Comparison of ENCODE assay signal across 1 cellular context in the genomic region with DNA sequence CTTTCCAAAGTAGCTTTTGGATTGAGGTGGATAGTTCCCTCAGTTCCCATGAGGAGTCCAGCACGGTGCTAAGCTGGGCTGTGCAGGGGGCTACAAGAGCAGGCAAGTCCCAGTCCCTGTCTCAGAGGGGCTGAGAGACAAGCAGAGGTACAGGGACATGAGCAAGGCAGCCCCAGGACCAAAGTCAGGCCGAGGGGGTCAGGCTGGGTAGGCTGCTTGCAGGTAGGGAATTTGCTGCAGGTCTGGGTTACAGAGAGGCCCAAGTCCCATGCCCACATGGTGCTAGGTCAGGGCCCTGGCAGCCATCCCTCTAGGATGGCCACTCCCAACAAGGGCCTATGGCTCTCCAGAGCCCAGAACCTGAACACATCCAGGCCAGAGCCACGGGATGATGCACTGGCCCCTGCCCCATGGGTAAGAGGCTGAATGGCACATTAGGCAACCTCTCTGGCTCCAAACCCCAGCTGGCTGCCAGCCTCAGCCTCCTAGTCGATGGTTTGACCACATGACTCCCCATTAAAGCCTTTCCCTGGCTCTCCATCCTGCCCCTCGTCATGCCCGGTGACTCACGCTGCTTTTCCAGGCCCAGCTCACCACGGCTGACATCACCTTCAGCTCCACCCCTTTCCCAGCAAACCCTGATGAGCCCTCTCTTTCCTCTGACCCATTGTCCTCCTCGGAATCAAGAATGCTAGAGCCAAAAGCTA.
TF ChIP-seq lines count a peak whose summit lies in the region.

No MANE protein-coding gene starts in this region.

TF ChIP-seq in GM23338, 12 proteins besides CTCF, POLR2A, EP300 and RAD21 (continued from another document):
- TF ChIP-seq, protein P1, sequence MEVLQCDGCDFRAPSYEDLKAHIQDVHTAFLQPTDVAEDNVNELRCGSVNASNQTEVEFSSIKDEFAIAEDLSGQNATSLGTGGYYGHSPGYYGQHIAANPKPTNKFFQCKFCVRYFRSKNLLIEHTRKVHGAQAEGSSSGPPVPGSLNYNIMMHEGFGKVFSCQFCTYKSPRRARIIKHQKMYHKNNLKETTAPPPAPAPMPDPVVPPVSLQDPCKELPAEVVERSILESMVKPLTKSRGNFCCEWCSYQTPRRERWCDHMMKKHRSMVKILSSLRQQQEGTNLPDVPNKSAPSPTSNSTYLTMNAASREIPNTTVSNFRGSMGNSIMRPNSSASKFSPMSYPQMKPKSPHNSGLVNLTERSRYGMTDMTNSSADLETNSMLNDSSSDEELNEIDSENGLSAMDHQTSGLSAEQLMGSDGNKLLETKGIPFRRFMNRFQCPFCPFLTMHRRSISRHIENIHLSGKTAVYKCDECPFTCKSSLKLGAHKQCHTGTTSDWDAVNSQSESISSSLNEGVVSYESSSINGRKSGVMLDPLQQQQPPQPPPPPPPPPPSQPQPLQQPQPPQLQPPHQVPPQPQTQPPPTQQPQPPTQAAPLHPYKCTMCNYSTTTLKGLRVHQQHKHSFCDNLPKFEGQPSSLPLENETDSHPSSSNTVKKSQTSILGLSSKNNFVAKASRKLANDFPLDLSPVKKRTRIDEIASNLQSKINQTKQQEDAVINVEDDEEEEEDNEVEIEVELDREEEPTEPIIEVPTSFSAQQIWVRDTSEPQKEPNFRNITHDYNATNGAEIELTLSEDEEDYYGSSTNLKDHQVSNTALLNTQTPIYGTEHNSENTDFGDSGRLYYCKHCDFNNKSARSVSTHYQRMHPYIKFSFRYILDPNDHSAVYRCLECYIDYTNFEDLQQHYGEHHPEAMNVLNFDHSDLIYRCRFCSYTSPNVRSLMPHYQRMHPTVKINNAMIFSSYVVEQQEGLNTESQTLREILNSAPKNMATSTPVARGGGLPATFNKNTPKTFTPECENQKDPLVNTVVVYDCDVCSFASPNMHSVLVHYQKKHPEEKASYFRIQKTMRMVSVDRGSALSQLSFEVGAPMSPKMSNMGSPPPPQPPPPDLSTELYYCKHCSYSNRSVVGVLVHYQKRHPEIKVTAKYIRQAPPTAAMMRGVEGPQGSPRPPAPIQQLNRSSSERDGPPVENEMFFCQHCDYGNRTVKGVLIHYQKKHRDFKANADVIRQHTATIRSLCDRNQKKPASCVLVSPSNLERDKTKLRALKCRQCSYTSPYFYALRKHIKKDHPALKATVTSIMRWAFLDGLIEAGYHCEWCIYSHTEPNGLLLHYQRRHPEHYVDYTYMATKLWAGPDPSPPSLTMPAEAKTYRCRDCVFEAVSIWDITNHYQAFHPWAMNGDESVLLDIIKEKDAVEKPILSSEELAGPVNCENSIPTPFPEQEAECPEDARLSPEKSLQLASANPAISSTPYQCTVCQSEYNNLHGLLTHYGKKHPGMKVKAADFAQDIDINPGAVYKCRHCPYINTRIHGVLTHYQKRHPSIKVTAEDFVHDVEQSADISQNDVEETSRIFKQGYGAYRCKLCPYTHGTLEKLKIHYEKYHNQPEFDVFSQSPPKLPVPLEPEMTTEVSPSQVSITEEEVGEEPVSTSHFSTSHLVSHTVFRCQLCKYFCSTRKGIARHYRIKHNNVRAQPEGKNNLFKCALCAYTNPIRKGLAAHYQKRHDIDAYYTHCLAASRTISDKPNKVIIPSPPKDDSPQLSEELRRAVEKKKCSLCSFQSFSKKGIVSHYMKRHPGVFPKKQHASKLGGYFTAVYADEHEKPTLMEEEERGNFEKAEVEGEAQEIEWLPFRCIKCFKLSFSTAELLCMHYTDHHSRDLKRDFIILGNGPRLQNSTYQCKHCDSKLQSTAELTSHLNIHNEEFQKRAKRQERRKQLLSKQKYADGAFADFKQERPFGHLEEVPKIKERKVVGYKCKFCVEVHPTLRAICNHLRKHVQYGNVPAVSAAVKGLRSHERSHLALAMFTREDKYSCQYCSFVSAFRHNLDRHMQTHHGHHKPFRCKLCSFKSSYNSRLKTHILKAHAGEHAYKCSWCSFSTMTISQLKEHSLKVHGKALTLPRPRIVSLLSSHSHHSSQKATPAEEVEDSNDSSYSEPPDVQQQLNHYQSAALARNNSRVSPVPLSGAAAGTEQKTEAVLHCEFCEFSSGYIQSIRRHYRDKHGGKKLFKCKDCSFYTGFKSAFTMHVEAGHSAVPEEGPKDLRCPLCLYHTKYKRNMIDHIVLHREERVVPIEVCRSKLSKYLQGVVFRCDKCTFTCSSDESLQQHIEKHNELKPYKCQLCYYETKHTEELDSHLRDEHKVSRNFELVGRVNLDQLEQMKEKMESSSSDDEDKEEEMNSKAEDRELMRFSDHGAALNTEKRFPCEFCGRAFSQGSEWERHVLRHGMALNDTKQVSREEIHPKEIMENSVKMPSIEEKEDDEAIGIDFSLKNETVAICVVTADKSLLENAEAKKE (CRISPR knock-in tag; IDR thresholded peaks at IDR 0.05) = no peak
- TF ChIP-seq EZH2 (IDR thresholded peaks at IDR 0.05; ENCODE audit: low read depth, unreplicated experiment) (no peak), ETS1 (IDR thresholded peaks at IDR 0.05) (no peak), ZNF331 (CRISPR knock-in tag; IDR thresholded peaks at IDR 0.05; ENCODE audit: low read depth) (no peak), NANOG (IDR thresholded peaks at IDR 0.05; ENCODE audit: borderline replicate concordance) (no peak), STAT1 (IDR thresholded peaks at IDR 0.05; ENCODE audit: unreplicated experiment) (no peak), JUNB (IDR thresholded peaks at IDR 0.05; ENCODE audit: unreplicated experiment) (no peak), EZH2phosphoT487 (IDR thresholded peaks at IDR 0.05; ENCODE audit: unreplicated experiment) (no peak)
- TF ChIP-seq, protein P2, sequence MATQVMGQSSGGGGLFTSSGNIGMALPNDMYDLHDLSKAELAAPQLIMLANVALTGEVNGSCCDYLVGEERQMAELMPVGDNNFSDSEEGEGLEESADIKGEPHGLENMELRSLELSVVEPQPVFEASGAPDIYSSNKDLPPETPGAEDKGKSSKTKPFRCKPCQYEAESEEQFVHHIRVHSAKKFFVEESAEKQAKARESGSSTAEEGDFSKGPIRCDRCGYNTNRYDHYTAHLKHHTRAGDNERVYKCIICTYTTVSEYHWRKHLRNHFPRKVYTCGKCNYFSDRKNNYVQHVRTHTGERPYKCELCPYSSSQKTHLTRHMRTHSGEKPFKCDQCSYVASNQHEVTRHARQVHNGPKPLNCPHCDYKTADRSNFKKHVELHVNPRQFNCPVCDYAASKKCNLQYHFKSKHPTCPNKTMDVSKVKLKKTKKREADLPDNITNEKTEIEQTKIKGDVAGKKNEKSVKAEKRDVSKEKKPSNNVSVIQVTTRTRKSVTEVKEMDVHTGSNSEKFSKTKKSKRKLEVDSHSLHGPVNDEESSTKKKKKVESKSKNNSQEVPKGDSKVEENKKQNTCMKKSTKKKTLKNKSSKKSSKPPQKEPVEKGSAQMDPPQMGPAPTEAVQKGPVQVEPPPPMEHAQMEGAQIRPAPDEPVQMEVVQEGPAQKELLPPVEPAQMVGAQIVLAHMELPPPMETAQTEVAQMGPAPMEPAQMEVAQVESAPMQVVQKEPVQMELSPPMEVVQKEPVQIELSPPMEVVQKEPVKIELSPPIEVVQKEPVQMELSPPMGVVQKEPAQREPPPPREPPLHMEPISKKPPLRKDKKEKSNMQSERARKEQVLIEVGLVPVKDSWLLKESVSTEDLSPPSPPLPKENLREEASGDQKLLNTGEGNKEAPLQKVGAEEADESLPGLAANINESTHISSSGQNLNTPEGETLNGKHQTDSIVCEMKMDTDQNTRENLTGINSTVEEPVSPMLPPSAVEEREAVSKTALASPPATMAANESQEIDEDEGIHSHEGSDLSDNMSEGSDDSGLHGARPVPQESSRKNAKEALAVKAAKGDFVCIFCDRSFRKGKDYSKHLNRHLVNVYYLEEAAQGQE (IDR thresholded peaks at IDR 0.05; ENCODE audit: unreplicated experiment) = no peak
TF ChIP-seq in GM23338: peak in this region for 0.
